ENCODE assay signal across 27 cellular contexts in the genomic region with DNA sequence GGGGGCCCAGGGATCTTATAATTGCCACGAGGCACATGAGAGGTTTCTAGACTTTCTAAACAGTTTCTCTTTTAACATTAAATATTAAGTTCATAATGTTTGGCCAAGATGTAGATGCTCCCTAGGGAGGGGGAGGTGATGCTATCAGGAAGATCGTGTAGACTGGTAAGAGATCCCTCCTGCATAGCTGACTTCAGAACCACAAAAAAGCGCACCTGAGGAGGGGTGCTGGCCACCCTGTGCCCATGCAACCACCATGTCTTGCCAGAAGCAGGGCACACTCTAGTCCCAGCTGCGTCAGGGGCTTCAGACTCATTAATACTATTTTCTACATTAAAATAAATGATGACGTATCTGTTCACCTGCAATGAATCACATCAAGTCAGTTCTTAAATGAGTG.
"Had no signal": no experiment of that assay in that cellular context is flagged by ENCODE, and none has a peak within 500 bp of the region (broad histone marks: within the 10 kb centered on the region; RNA-seq: fewer than 3 reads in every experiment).

No MANE protein-coding gene starts in this region.

- H3K36me3 Mint-ChIP-seq: stimulated activated effector memory CD8-positive, alpha-beta T cell treated with anti-CD3 and anti-CD28 coated beads, Interleukin-12 subunit alpha, Interleukin-12 subunit beta, amount 100 ng/mL, for 72 hours; stimulated activated naive B cell treated with anti-CD40 and anti-IgM and Interleukin-4, amounts not matched to agents 10 μg/mL and 1 μg/mL and 100 μg/mL, for 72 hours; type B pancreatic cell had no signal

- H3K36me3 ChIP-seq: stomach, suprapubic skin, thoracic aorta, thyroid gland, tibial artery, tibial nerve, transverse colon, upper lobe of left lung, upper lobe of right lung, uterus, vagina had no signal

- H3K4me3 Mint-ChIP-seq: stimulated activated effector memory CD8-positive, alpha-beta T cell treated with anti-CD3 and anti-CD28 coated beads, Interleukin-12 subunit alpha, Interleukin-12 subunit beta, amount 100 ng/mL, for 72 hours; stimulated activated naive B cell treated with anti-CD40 and anti-IgM and Interleukin-4, amounts not matched to agents 10 μg/mL and 1 μg/mL and 100 μg/mL, for 72 hours; stimulated activated naive CD8-positive, alpha-beta T cell treated with anti-CD3 and anti-CD28 coated beads, Interleukin-15, amount 100 ng/mL, for 72 hours; stimulated activated naive CD8-positive, alpha-beta T cell treated with anti-CD3 and anti-CD28 coated beads, Interleukin-15, Interleukin-2, amounts not matched to agents 100 ng/mL and 50 ng/mL, for 24 hours; type B pancreatic cell had no signal

- H3K4me1 ChIP-seq: stomach, suprapubic skin, testis, thyroid gland, tibial artery, tibial nerve, transverse colon, upper lobe of left lung, upper lobe of right lung, uterus, vagina had no signal

- H3K27ac Mint-ChIP-seq: stimulated activated effector memory CD8-positive, alpha-beta T cell treated with anti-CD3 and anti-CD28 coated beads, Interleukin-12 subunit alpha, Interleukin-12 subunit beta, amount 100 ng/mL, for 72 hours; stimulated activated naive CD8-positive, alpha-beta T cell treated with anti-CD3 and anti-CD28 coated beads, Interleukin-15, amount 100 ng/mL, for 72 hours; stimulated activated naive CD8-positive, alpha-beta T cell treated with anti-CD3 and anti-CD28 coated beads, Interleukin-15, Interleukin-2, amounts not matched to agents 100 ng/mL and 50 ng/mL, for 24 hours; type B pancreatic cell had no signal

- H3K9me3 Mint-ChIP-seq: stimulated activated effector memory CD8-positive, alpha-beta T cell treated with anti-CD3 and anti-CD28 coated beads, Interleukin-12 subunit alpha, Interleukin-12 subunit beta, amount 100 ng/mL, for 72 hours; stimulated activated naive B cell treated with anti-CD40 and anti-IgM and Interleukin-4, amounts not matched to agents 10 μg/mL and 1 μg/mL and 100 μg/mL, for 72 hours; stimulated activated naive CD8-positive, alpha-beta T cell treated with anti-CD3 and anti-CD28 coated beads, Interleukin-15, amount 100 ng/mL, for 72 hours; stimulated activated naive CD8-positive, alpha-beta T cell treated with anti-CD3 and anti-CD28 coated beads, Interleukin-15, Interleukin-2, amounts not matched to agents 100 ng/mL and 50 ng/mL, for 24 hours; type B pancreatic cell had no signal

- H3K9me3 ChIP-seq: stomach, suprapubic skin, testis, thoracic aorta, thyroid gland, tibial artery, tibial nerve, transverse colon, upper lobe of left lung, upper lobe of right lung, uterus, vagina had no signal

- H3K27me3 Mint-ChIP-seq: stimulated activated naive B cell treated with anti-CD40 and anti-IgM and Interleukin-4, amounts not matched to agents 10 μg/mL and 1 μg/mL and 100 μg/mL, for 72 hours; stimulated activated naive CD8-positive, alpha-beta T cell treated with anti-CD3 and anti-CD28 coated beads, Interleukin-15, amount 100 ng/mL, for 72 hours; type B pancreatic cell had no signal

- DNase-seq: stimulated activated CD4-positive, alpha-beta T cell treated with anti-CD3 and anti-CD28 coated beads, Interleukin-2, amount 100 ng/mL, for 48 hours; stimulated activated CD4-positive, alpha-beta T cell treated with anti-CD3 and anti-CD28 coated beads, Interleukin-4, amount 100 ng/mL, for 1 hour; stimulated activated CD4-positive, alpha-beta T cell treated with anti-CD3 and anti-CD28 coated beads, Interleukin-4, amount 100 ng/mL, for 24 hours; stimulated activated CD4-positive, alpha-beta T cell treated with anti-CD3 and anti-CD28 coated beads, Interleukin-4, amount 100 ng/mL, for 4 hours; stimulated activated CD8-positive, alpha-beta memory T cell treated with anti-CD3 and anti-CD28 coated beads, Interleukin-4, amount 100 ng/mL, for 48 hours; stimulated activated naive B cell treated with anti-CD40 and anti-IgM and Interleukin-4, amounts not matched to agents 10 μg/mL and 1 μg/mL and 100 μg/mL, for 72 hours; stimulated activated naive CD4-positive, alpha-beta T cell; stimulated activated naive CD4-positive, alpha-beta T cell treated with Interleukin-2 at 50 U/mL for 16 hours; stimulated activated naive CD8-positive, alpha-beta T cell treated with anti-CD3 and anti-CD28 coated beads, Interleukin-15, amount 100 ng/mL, for 72 hours; stimulated activated naive CD8-positive, alpha-beta T cell treated with anti-CD3 and anti-CD28 coated beads, Interleukin-15, Interleukin-2, amounts not matched to agents 100 U/mL and 50 U/mL, for 24 hours; stomach; substantia nigra; testis; thyroid gland; tibial artery; transverse colon; trophoblast cell; upper lobe of left lung; upper lobe of right lung; uterus had no signal

- ATAC-seq: stimulated activated effector memory CD8-positive, alpha-beta T cell treated with anti-CD3 and anti-CD28 coated beads, Interleukin-12 subunit alpha, Interleukin-12 subunit beta, amount 100 ng/mL, for 72 hours; stimulated activated naive B cell treated with anti-CD40 and anti-IgM and Interleukin-4, amounts not matched to agents 10 μg/mL and 1 μg/mL and 100 μg/mL, for 72 hours; stimulated activated naive CD8-positive, alpha-beta T cell treated with anti-CD3 and anti-CD28 coated beads, Interleukin-15, amount 100 ng/mL, for 72 hours; stimulated activated naive CD8-positive, alpha-beta T cell treated with anti-CD3 and anti-CD28 coated beads, Interleukin-15, Interleukin-2, amounts not matched to agents 100 U/mL and 50 U/mL, for 24 hours; upper lobe of right lung had no signal

- H3K27me3 ChIP-seq: suprapubic skin, testis, thyroid gland, tibial artery, tibial nerve, transverse colon, upper lobe of left lung, upper lobe of right lung, uterus, vagina had no signal

- H3K4me3 ChIP-seq: stomach, suprapubic skin, testis, thoracic aorta, thyroid gland, tibial artery, tibial nerve, transverse colon, upper lobe of left lung, upper lobe of right lung, uterus, vagina had no signal

- H3K4me1 Mint-ChIP-seq: stimulated activated effector memory CD8-positive, alpha-beta T cell treated with anti-CD3 and anti-CD28 coated beads, Interleukin-12 subunit alpha, Interleukin-12 subunit beta, amount 100 ng/mL, for 72 hours; stimulated activated naive B cell treated with anti-CD40 and anti-IgM and Interleukin-4, amounts not matched to agents 10 μg/mL and 1 μg/mL and 100 μg/mL, for 72 hours; stimulated activated naive CD8-positive, alpha-beta T cell treated with anti-CD3 and anti-CD28 coated beads, Interleukin-15, amount 100 ng/mL, for 72 hours had no signal

- H3K27ac ChIP-seq: stomach, suprapubic skin, testis, thoracic aorta, thyroid gland, tibial artery, tibial nerve, transverse colon, upper lobe of left lung, upper lobe of right lung, uterus, vagina had no signal
